ENCODE assay signal across 17 cellular contexts in genomic region chr13:49455016-49455398, GRCh38. TPM values are rescaled to one million over a fixed set of nuclear protein-coding genes. Genes with fewer than 3 reads are reported as not detected.
A peak's percentile ranks its signal among the peaks of the same experiment; 100 is the strongest.
DNase-seq lines count a peak whose midpoint lies in the region; ATAC-seq and TF ChIP-seq lines count a peak whose summit lies in the region.
"Had no signal": no experiment of that assay in that cellular context is flagged by ENCODE, and none has a peak within 500 bp of the region (broad histone marks: within the 10 kb centered on the region; RNA-seq: fewer than 3 reads in every experiment).

No MANE protein-coding gene starts in this region.

- H3K4me3 ChIP-seq in IMR-90 (ENCODE audit: insufficient read depth, low read depth, low read length) = no peak overlapping the region
- H3K4me3 ChIP-seq: lung, PC-9 had no signal

- peak overlapping the region; percentile 22; the same call in 1 of the 2 replicates for H3K14ac ChIP-seq in IMR-90 (replicated peaks; ENCODE audit: low read depth, low read length)

- H2BK20ac ChIP-seq in IMR-90 (ENCODE audit: low read depth, low read length) = peak overlapping the region; percentile 79; the same call in 1 of the 2 replicates

- H2BK120ac ChIP-seq in IMR-90 (ENCODE audit: low read depth, low read length) = peak overlapping the region; percentile 82

- H4K91ac ChIP-seq in IMR-90 (ENCODE audit: insufficient read depth, low read depth, low read length) = peak overlapping the region; percentile 58

- H3K9me3 ChIP-seq in IMR-90 (ENCODE audit: control insufficient read depth, insufficient read depth, low read length) = no peaks in the 10 kb centered on the region
- H3K9me3 ChIP-seq: neutrophil had no signal

- no peaks in the 10 kb centered on the region for H3K9me3 Mint-ChIP-seq in memory B cell
- no peaks in the 10 kb centered on the region for H3K9me3 Mint-ChIP-seq in osteocyte (ENCODE audit: unreplicated experiment)
- H3K9me3 Mint-ChIP-seq: activated T-helper 1 cell treated with anti-CD3 and anti-CD28 coated beads, Interleukin-12 subunit alpha, Interleukin-12 subunit beta, Interleukin-2, Interleukin-4 antibody, amounts not matched to agents 30 ng/mL and 10 ng/mL and 1 ng/mL, durations not matched to agents 14 hours and 24 hours and 36 hours; CD14-positive monocyte had no signal

- H2AK5ac ChIP-seq in IMR-90 (ENCODE audit: low read depth, low read length) = no peak overlapping the region

- no peak for TF ChIP-seq POLR2A in IMR-90 (IDR thresholded peaks at IDR 0.05; ENCODE audit: low read depth, low read length)

- peak overlapping the region; percentile 94 for H4K5ac ChIP-seq in IMR-90 (ENCODE audit: low read depth, low read length)

- H4K20me1 ChIP-seq in IMR-90 (ENCODE audit: insufficient read depth, low read length) = no peaks in the 10 kb centered on the region

- DNase-seq in IMR-90 (no peak), memory B cell (ENCODE audit: low spot score in 2 of 2) (no peak), MV-4-11 (lab: John Stamatoyannopoulos, UW) (no peak), osteocyte (ENCODE audit: extremely low spot score, unreplicated experiment) (no peak)
- DNase-seq in stimulated activated CD4-positive, alpha-beta T cell treated with anti-CD3 and anti-CD28 coated beads, Interleukin-1b, Interleukin-23, amount 100 ng/mL, for 48 hours = no peak
- DNase-seq: GDM1, NCI-H1105, NCI-H345, PC-9, small intestine had no signal

- peak overlapping the region; percentile 28; the same call in 1 of the 2 replicates for H3K23ac ChIP-seq in IMR-90 (ENCODE audit: low read depth, low read length)

- H3K27ac ChIP-seq in IMR-90 (ENCODE audit: insufficient read depth, low read length) = peak overlapping the region; percentile 93; the same call in 1 of the 2 replicates
- H3K27ac ChIP-seq: neutrophil, PC-9 had no signal

- no peak overlapping the region for H2AFZ ChIP-seq in IMR-90 (replicated peaks; ENCODE audit: low read length, poor library complexity)
- H2AFZ ChIP-seq: PC-9 had no signal

- H3K9me1 ChIP-seq in IMR-90 (ENCODE audit: insufficient read depth, low read length) = peaks cover 6% of the 10 kb centered on the region

- TF ChIP-seq CTCF in IMR-90 (conservative IDR thresholded peaks at IDR 0.05; ENCODE audit: low read depth, low read length) = no peak
- no peak for TF ChIP-seq CTCF in osteocyte (IDR thresholded peaks at IDR 0.05)

- TF ChIP-seq RAD21 in IMR-90 (IDR thresholded peaks at IDR 0.05; ENCODE audit: low read length) = no peak

- H3K4me1 Mint-ChIP-seq in memory B cell (peaks cover 16% of the 10 kb centered on the region), osteocyte (ENCODE audit: unreplicated experiment) (peaks cover 14% of the 10 kb centered on the region)

- H3K79me1 ChIP-seq in IMR-90 (ENCODE audit: low read depth in 1 of 2, low read length in 2 of 2) = peaks cover 18 to 46% of the 10 kb centered on the region in 2 experiments

- no peaks in the 10 kb centered on the region for H3K27me3 ChIP-seq in IMR-90 (ENCODE audit: control insufficient read depth, insufficient read depth, low read length)
- H3K27me3 ChIP-seq: neutrophil had no signal

- H3K36me3 ChIP-seq in IMR-90 (ENCODE audit: control insufficient read depth, insufficient read depth, low read length) = peaks cover 2% of the 10 kb centered on the region; the same call in 1 of the 2 replicates
- H3K36me3 ChIP-seq: neutrophil had no signal

- peaks cover 21% of the 10 kb centered on the region for H3K36me3 Mint-ChIP-seq in memory B cell
- peaks cover 10% of the 10 kb centered on the region for H3K36me3 Mint-ChIP-seq in osteocyte (ENCODE audit: unreplicated experiment)

- peak overlapping the region; percentile 81 for H3K4me2 ChIP-seq in IMR-90 (ENCODE audit: low read depth, low read length)
- H3K4me2 ChIP-seq: PC-9 had no signal

- H3K27ac Mint-ChIP-seq in memory B cell (peak overlapping the region; percentile 76), osteocyte (ENCODE audit: unreplicated experiment) (no peak overlapping the region)
- H3K27ac Mint-ChIP-seq: CD14-positive monocyte had no signal

- H2AK9ac ChIP-seq in IMR-90 (replicated peaks; ENCODE audit: low read depth, low read length, poor library complexity) = no peak overlapping the region

- H3K56ac ChIP-seq in IMR-90 (ENCODE audit: extremely low read depth, insufficient read depth, low read length) = peak overlapping the region; percentile 78

- peaks cover 15% of the 10 kb centered on the region for H3K4me1 ChIP-seq in IMR-90 (ENCODE audit: control insufficient read depth, insufficient read depth, low read length)

- H3K27me3 Mint-ChIP-seq in memory B cell (no peaks in the 10 kb centered on the region), osteocyte (ENCODE audit: unreplicated experiment) (no peaks in the 10 kb centered on the region)

- POLR2A ChIA-PET in IMR-90 (lab: Charles Lee; ENCODE audit: unreplicated experiment) = interaction anchor here (0.5 kb wide), 1 partner anchor 35 kb away, joined by 5 read pairs; no protein-coding TSS in a partner anchor

- dilution Hi-C loops in IMR-90 (cut with HindIII; ENCODE audit: low sequenced_read_pairs, unreplicated experiment) = no loop called here

- intact Hi-C loops in IMR-90 (cut with micrococcal nuclease) = no loop called here

- ATAC-seq in GM18517 (IDR thresholded peaks at IDR 0.05; ENCODE audit: unreplicated experiment) (peak; percentile 39), GM21619 (IDR thresholded peaks at IDR 0.05; ENCODE audit: unreplicated experiment) (peak; percentile 15), IMR-90 (ENCODE audit: low read depth) (peak; percentile 18), memory B cell (ENCODE audit: low read depth) (peak; percentile 62), GM18519 (IDR thresholded peaks at IDR 0.05; ENCODE audit: low FRiP score, unreplicated experiment) (no peak)

- peak overlapping the region; percentile 34; the same call in 1 of the 2 replicates for H3K9ac ChIP-seq in IMR-90 (ENCODE audit: low read depth, low read length)

- BruUV-seq in IMR-90 (replicated peaks; lab: Mats Ljungman, UMichigan) = no TSS peak

- H2BK15ac ChIP-seq in IMR-90 (ENCODE audit: low read depth, low read length) = peak overlapping the region; percentile 82; the same call in 1 of the 3 replicates

- in situ Hi-C loops in IMR-90 (cut with MboI; ENCODE audit: low sequenced_read_pairs) = no loop called here

- H3K4me3 Mint-ChIP-seq in memory B cell = no peak overlapping the region
- H3K4me3 Mint-ChIP-seq in osteocyte (ENCODE audit: unreplicated experiment) = no peak overlapping the region
- H3K4me3 Mint-ChIP-seq: activated T-helper 1 cell treated with anti-CD3 and anti-CD28 coated beads, Interleukin-12 subunit alpha, Interleukin-12 subunit beta, Interleukin-2, Interleukin-4 antibody, amounts not matched to agents 30 ng/mL and 10 ng/mL and 1 ng/mL, durations not matched to agents 14 hours and 24 hours and 36 hours; CD14-positive monocyte had no signal

- CTCF ChIA-PET in IMR-90 (lab: Yijun Ruan, JAX) = interaction anchor here (0.6 kb wide), 1 partner anchor 285 kb away, joined by 3 read pairs; no protein-coding TSS in a partner anchor

- peak overlapping the region; percentile 91 for H3K18ac ChIP-seq in IMR-90 (ENCODE audit: low read depth, low read length)

- H4K8ac ChIP-seq in IMR-90 (ENCODE audit: low read depth in 2 of 2, low read length in 2 of 2) = peak overlapping the region; percentile 49 to 61; a peak in 2 of 4 replicates

- H3K4ac ChIP-seq in IMR-90 (ENCODE audit: low read depth, low read length) = peak overlapping the region; percentile 72; the same call in 1 of the 2 replicates

- H2BK5ac ChIP-seq in IMR-90 (ENCODE audit: low read depth, low read length, poor library complexity, severe bottlenecking) = peak overlapping the region; percentile 99

TF ChIP-seq in IMR-90, 13 proteins besides CTCF, POLR2A, EP300 and RAD21 (continues in another document):
- TF ChIP-seq CHD1 (IDR thresholded peaks at IDR 0.05; ENCODE audit: low read depth, low read length) (no peak), MAZ (IDR thresholded peaks at IDR 0.05; ENCODE audit: borderline replicate concordance, low read depth, low read length) (no peak), RFX5 (IDR thresholded peaks at IDR 0.05; ENCODE audit: low read depth, low read length) (no peak), RCOR1 (IDR thresholded peaks at IDR 0.05; ENCODE audit: insufficient replicate concordance, low read length) (no peak), MAFK (IDR thresholded peaks at IDR 0.05; ENCODE audit: low read depth, low read length) (no peak), CEBPB (IDR thresholded peaks at IDR 0.05; ENCODE audit: low read depth, low read length) (no peak)
- TF ChIP-seq, protein P1, sequence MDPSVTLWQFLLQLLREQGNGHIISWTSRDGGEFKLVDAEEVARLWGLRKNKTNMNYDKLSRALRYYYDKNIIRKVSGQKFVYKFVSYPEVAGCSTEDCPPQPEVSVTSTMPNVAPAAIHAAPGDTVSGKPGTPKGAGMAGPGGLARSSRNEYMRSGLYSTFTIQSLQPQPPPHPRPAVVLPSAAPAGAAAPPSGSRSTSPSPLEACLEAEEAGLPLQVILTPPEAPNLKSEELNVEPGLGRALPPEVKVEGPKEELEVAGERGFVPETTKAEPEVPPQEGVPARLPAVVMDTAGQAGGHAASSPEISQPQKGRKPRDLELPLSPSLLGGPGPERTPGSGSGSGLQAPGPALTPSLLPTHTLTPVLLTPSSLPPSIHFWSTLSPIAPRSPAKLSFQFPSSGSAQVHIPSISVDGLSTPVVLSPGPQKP (IDR thresholded peaks at IDR 0.05; ENCODE audit: borderline replicate concordance, low read depth, low read length) = no peak
- TF ChIP-seq, protein P2, sequence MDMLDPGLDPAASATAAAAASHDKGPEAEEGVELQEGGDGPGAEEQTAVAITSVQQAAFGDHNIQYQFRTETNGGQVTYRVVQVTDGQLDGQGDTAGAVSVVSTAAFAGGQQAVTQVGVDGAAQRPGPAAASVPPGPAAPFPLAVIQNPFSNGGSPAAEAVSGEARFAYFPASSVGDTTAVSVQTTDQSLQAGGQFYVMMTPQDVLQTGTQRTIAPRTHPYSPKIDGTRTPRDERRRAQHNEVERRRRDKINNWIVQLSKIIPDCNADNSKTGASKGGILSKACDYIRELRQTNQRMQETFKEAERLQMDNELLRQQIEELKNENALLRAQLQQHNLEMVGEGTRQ (IDR thresholded peaks at IDR 0.05; ENCODE audit: low read depth, low read length) = no peak

RNA-seq across cellular contexts. Expression of gene SETDB2, which starts 10.9 kb away (rescaled TPM):
- total RNA-seq in IMR-90 (2012; rRNA removed) = 5.7 and 8.6 TPM in 2 replicates
- 2.9 and 4.3 TPM in 2 replicates for polyA plus RNA-seq in IMR-90 (2012; rRNA removed)
- polyA plus RNA-seq in IMR-90 (2012; cell fraction: cytosol; rRNA removed) = 0.33 and 0.35 TPM in 2 replicates
- polyA plus RNA-seq in IMR-90 (2012; cell fraction: nucleus; rRNA removed; ENCODE audit: low replicate concordance) = 1.1 and 6.2 TPM in 2 replicates
- total RNA-seq in osteocyte = 8.2 and 9.4 TPM in 2 replicates

RNA-seq across cellular contexts. Expression of gene CAB39L, which starts 11.1 kb away (rescaled TPM):
- total RNA-seq in IMR-90 (2012; rRNA removed) (16.7 and 21.9 TPM in 2 replicates), osteocyte (7.4 and 8.3 TPM in 2 replicates)
- 6.6 and 8.5 TPM in 2 replicates for polyA plus RNA-seq in IMR-90 (2012; rRNA removed)
- 2.4 and 3.2 TPM in 2 replicates for polyA plus RNA-seq in IMR-90 (2012; cell fraction: cytosol; rRNA removed)
- 2.4 and 6.0 TPM in 2 replicates for polyA plus RNA-seq in IMR-90 (2012; cell fraction: nucleus; rRNA removed; ENCODE audit: low replicate concordance)

RNA-seq across cellular contexts. Expression of gene PHF11, which starts 40.7 kb away (rescaled TPM):
- total RNA-seq in IMR-90 (2012; rRNA removed) (3.9 and 6.7 TPM in 2 replicates), osteocyte (30.6 and 32.1 TPM in 2 replicates)
- polyA plus RNA-seq in IMR-90 (2012; rRNA removed) = 12.2 and 15.4 TPM in 2 replicates
- 4.0 TPM in 2 replicates for polyA plus RNA-seq in IMR-90 (2012; cell fraction: cytosol; rRNA removed)
- polyA plus RNA-seq in IMR-90 (2012; cell fraction: nucleus; rRNA removed; ENCODE audit: low replicate concordance) = 9.2 and 65.7 TPM in 2 replicates
